21 cellular contexts compared by ENCODE assay signal in genomic region chr4:98586231-98586630, GRCh38.
DNase-seq lines count a peak whose midpoint lies in the region; ATAC-seq and TF ChIP-seq lines count a peak whose summit lies in the region.
"Had no signal": no experiment of that assay in that cellular context is flagged by ENCODE, and none has a peak within 500 bp of the region (broad histone marks: within the 10 kb centered on the region; RNA-seq: fewer than 3 reads in every experiment).

No MANE protein-coding gene starts in this region.

- in situ Hi-C loops in astrocyte of the spinal cord (cut with HindIII; ENCODE audit: low sequenced_read_pairs), result no loop called here

- no peak for TF ChIP-seq CTCF in PC-9 (conservative IDR thresholded peaks at IDR 0.05)
- TF ChIP-seq CTCF in astrocyte of the spinal cord (IDR thresholded peaks at IDR 0.05; ENCODE audit: low read depth, low read length), result no peak

- no peak overlapping the region for H3K4me2 ChIP-seq in PC-9
- H3K4me2 ChIP-seq: GM23338 had no signal

- ATAC-seq in HG02588 (IDR thresholded peaks at IDR 0.05; ENCODE audit: unreplicated experiment), result no peak
- ATAC-seq: GM23338 had no signal

- H3K36me3 ChIP-seq in PC-9 (ENCODE audit: low read depth), result no peaks in the 10 kb centered on the region
- H3K36me3 ChIP-seq: SJCRH30 had no signal

- no peak overlapping the region for H3K4me3 ChIP-seq in PC-9
- no peak overlapping the region for H3K4me3 ChIP-seq in astrocyte of the spinal cord (ENCODE audit: low read depth, low read length)
- H3K4me3 ChIP-seq: GM23338, SJCRH30 had no signal

- no peaks in the 10 kb centered on the region for H3K27me3 ChIP-seq in PC-9 (ENCODE audit: insufficient read depth, low read depth)
- H3K27me3 ChIP-seq: SJCRH30 had no signal

- H3K79me2 ChIP-seq in PC-9 (ENCODE audit: low read depth), result peaks cover 29% of the 10 kb centered on the region; the same call in 1 of the 2 replicates

- CTCF ChIA-PET in PC-9 (lab: Charles Lee), result no interaction called here

- no peaks in the 10 kb centered on the region for H3K9me2 ChIP-seq in PC-9 (ENCODE audit: insufficient read depth)

- POLR2A ChIA-PET in PC-9 (lab: Charles Lee; ENCODE audit: unreplicated experiment), result no interaction called here

- intact Hi-C loops in PC-9 (cut with micrococcal nuclease; ENCODE audit: unreplicated experiment), result no loop called here

- no peak overlapping the region for H2AFZ ChIP-seq in PC-9
- H2AFZ ChIP-seq: GM23338 had no signal

- H4K20me1 ChIP-seq in PC-9 (ENCODE audit: insufficient read depth), result no peaks in the 10 kb centered on the region

- no peak for DNase-seq in PC-9
- peak; percentile 38 for DNase-seq in astrocyte of the spinal cord (ENCODE audit: low read depth, low spot score)
- peak; percentile 47 for DNase-seq in fibroblast of gingiva (ENCODE audit: low read depth)
- no peak for DNase-seq in substantia nigra (lab: John Stamatoyannopoulos, UW)
- no peak for DNase-seq in DMS53 (lab: John Stamatoyannopoulos, UW)
- DNase-seq in NCI-H510A (lab: John Stamatoyannopoulos, UW), result no peak
- no peak for DNase-seq in DMS153 (lab: John Stamatoyannopoulos, UW)
- DNase-seq: ACHN, HCEC 1CT, KBM-7, NCI-H1105 treated with DMSO at 0.1 percent for 48 hours, NCI-H187 treated with DMSO at 0.1 percent for 48 hours, NCI-H2227 treated with DMSO at 0.1 percent for 48 hours, NCI-H524, NCI-H82, OCI-M1, RPMI8226, SJCRH30 had no signal

- H3K4me1 ChIP-seq in PC-9 (replicated peaks; ENCODE audit: insufficient read depth), result peaks cover 39% of the 10 kb centered on the region
- H3K4me1 ChIP-seq: SJCRH30 had no signal

- H3K27ac ChIP-seq in PC-9, result peak overlapping the region; percentile 28; the same call in 1 of the 2 replicates
- peak overlapping the region; percentile 85 for H3K27ac ChIP-seq in substantia nigra (ENCODE audit: low read depth, low read length, poor library complexity, severe bottlenecking)
- H3K27ac ChIP-seq: C4-2B, SJCRH30 had no signal

- no TSS peak for BruUV-seq in PC-9 (replicated peaks; lab: Mats Ljungman, UMichigan)

- peaks cover 6% of the 10 kb centered on the region for H3F3A ChIP-seq in PC-9 (ENCODE audit: insufficient read depth, low read depth)

- H3K9me3 ChIP-seq in PC-9 (ENCODE audit: insufficient read depth, low read depth), result no peaks in the 10 kb centered on the region
- H3K9me3 ChIP-seq: SJCRH30 had no signal

Comparison
In these comparisons a context has a peak if more than half of its experiments do, and no peak if none do; other contexts are left out.
1. DNase-seq: peak in astrocyte of the spinal cord (single experiment) and fibroblast of gingiva (single experiment); none in PC-9 (0 of 2), substantia nigra (0 of 49), DMS53 (single experiment), NCI-H510A (single experiment) and DMS153 (single experiment).